Comparison of ENCODE assay signal across 1 cellular context in genomic region chr5:108670591-108671335, GRCh38.
TF ChIP-seq lines count a peak whose summit lies in the region.

No MANE protein-coding gene starts in this region.

TF ChIP-seq in K562, 482 proteins besides CTCF, POLR2A, EP300 and RAD21 (continued from another document):
- peak; percentile 95 for TF ChIP-seq PRDM10 (IDR thresholded peaks at IDR 0.05; ENCODE audit: partially characterized antibody)
- TF ChIP-seq NR0B1 (IDR thresholded peaks at IDR 0.05; ENCODE audit: partially characterized antibody) = no peak
- TF ChIP-seq ELK3 (CRISPR knock-in tag; IDR thresholded peaks at IDR 0.05) = no peak
- TF ChIP-seq ZNF75A (CRISPR knock-in tag; IDR thresholded peaks at IDR 0.05) = no peak
- no peak for TF ChIP-seq ZNF57 (CRISPR knock-in tag; IDR thresholded peaks at IDR 0.05)
- peak; percentile 72 for TF ChIP-seq EGR1 (conservative IDR thresholded peaks at IDR 0.05)
- TF ChIP-seq ATF7 (IDR thresholded peaks at IDR 0.05) = 0 out of 2 replicates have a peak, but pooled peaks have one; percentile 27
- TF ChIP-seq BCL6 (CRISPR knock-in tag; IDR thresholded peaks at IDR 0.05) = no peak
